Comparison of ENCODE assay signal across 8 cellular contexts in the genomic region with DNA sequence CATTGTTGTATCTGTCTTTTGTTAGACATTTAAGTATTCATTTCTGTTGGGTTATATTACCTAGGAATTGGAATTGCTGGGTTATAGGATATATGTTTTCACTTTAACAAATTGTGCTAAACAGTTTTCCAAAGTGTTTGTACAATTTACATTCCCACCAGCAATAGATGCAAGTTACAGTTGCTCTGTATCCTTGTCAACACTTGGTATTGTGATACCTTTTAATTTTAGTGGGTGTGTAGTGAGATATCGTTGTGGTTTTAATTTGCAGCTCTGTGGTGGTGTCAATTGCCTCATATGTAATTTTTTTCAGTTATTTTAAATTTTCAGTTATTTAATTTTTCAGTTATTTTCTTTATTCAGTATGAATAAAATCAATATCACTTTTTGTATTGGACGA.
"Had no signal": no experiment of that assay in that cellular context is flagged by ENCODE, and none has a peak within 500 bp of the region (broad histone marks: within the 10 kb centered on the region; RNA-seq: fewer than 3 reads in every experiment).

No MANE protein-coding gene starts in this region.

- ATAC-seq: K562 had no signal

- FAIRE-seq: HTR-8/SVneo, K562 had no signal

- H3K27me3 Mint-ChIP-seq: IgD-negative memory B cell had no signal

- H3K9me3 Mint-ChIP-seq: IgD-negative memory B cell had no signal

- H3K4me3 Mint-ChIP-seq: IgD-negative memory B cell had no signal

- H3K4me2 ChIP-seq: KMS-11 had no signal

- H3K27ac Mint-ChIP-seq: IgD-negative memory B cell had no signal

- H3K27ac ChIP-seq: HL-60, KMS-11 had no signal

- H3K4me3 ChIP-seq: K562 had no signal

- H3K9ac ChIP-seq: KMS-11 had no signal

- DNase-seq: IMR-90, KBM-7, KG1 had no signal
